12 cellular contexts compared by ENCODE assay signal in genomic region chr12:69685810-69686209, GRCh38. TPM values are rescaled to one million over a fixed set of nuclear protein-coding genes. Genes with fewer than 3 reads are reported as not detected.
DNase-seq lines count a peak whose midpoint lies in the region; ATAC-seq and TF ChIP-seq lines count a peak whose summit lies in the region.
"Had no signal": no experiment of that assay in that cellular context is flagged by ENCODE, and none has a peak within 500 bp of the region (broad histone marks: within the 10 kb centered on the region; RNA-seq: fewer than 3 reads in every experiment).

No MANE protein-coding gene starts in this region.

- H3K4me3 Mint-ChIP-seq in activated naive CD4-positive, alpha-beta T cell treated with anti-CD3 and anti-CD28 coated beads, Interleukin-2, amount 10 ng/mL, durations not matched to agents 7 days and 5 days = no peak overlapping the region
- H3K4me3 Mint-ChIP-seq: central memory CD8-positive, alpha-beta T cell had no signal

- no peak for TF ChIP-seq CTCF in RWPE2 (IDR thresholded peaks at IDR 0.05; ENCODE audit: poor library complexity, severe bottlenecking)
- no peak for TF ChIP-seq CTCF in kidney epithelial cell (IDR thresholded peaks at IDR 0.05; ENCODE audit: insufficient read depth, low read length, poor library complexity, severe bottlenecking)
- TF ChIP-seq CTCF in left lung (IDR thresholded peaks at IDR 0.05) = no peak

- CTCF ChIA-PET in activated naive CD4-positive, alpha-beta T cell treated with anti-CD3 and anti-CD28 coated beads, Interleukin-2, amount 10 ng/mL, durations not matched to agents 7 days and 5 days (lab: Charles Lee) = no interaction called here

- no peaks in the 10 kb centered on the region for H3K9me3 ChIP-seq in RWPE2 (ENCODE audit: severe bottlenecking)
- no peaks in the 10 kb centered on the region for H3K9me3 ChIP-seq in left lung

- H3K4me1 ChIP-seq in RWPE2 (ENCODE audit: insufficient read depth, poor library complexity, severe bottlenecking) (peaks cover 30% of the 10 kb centered on the region), left lung (peaks cover 0 to 12% of the 10 kb centered on the region in 2 donors)

- DNase-seq in RWPE2 (ENCODE audit: low spot score) = no peak
- DNase-seq in kidney epithelial cell (ENCODE audit: low read depth) = peak; percentile 44
- no peak for DNase-seq in left lung
- no peak for DNase-seq in SW 1271 (lab: John Stamatoyannopoulos, UW)
- DNase-seq in activated naive CD4-positive, alpha-beta T cell treated with anti-CD3 and anti-CD28 coated beads, Interleukin-2, amount 10 ng/mL, durations not matched to agents 7 days and 5 days = no peak
- no peak for DNase-seq in COR-L47 (lab: John Stamatoyannopoulos, UW)
- DNase-seq: DMS79 treated with DMSO at 0.1 percent for 48 hours, left colon, NCI-H345 had no signal

- H3K27me3 ChIP-seq in RWPE2 (ENCODE audit: insufficient read depth, poor library complexity, severe bottlenecking) (no peaks in the 10 kb centered on the region), kidney epithelial cell (ENCODE audit: control insufficient read depth, insufficient read depth, low read length) (no peaks in the 10 kb centered on the region), left lung (no peaks in the 10 kb centered on the region)

- intact Hi-C loops in left lung (cut with DNase I) = no loop called here

- peak overlapping the region; percentile 27 for H3K27ac ChIP-seq in RWPE2 (ENCODE audit: poor library complexity, severe bottlenecking)
- H3K27ac ChIP-seq in left lung = no peak overlapping the region

- peaks cover 11% of the 10 kb centered on the region for H3K27me3 Mint-ChIP-seq in activated naive CD4-positive, alpha-beta T cell treated with anti-CD3 and anti-CD28 coated beads, Interleukin-2, amount 10 ng/mL, durations not matched to agents 7 days and 5 days

- H3K4me3 ChIP-seq in RWPE2 (ENCODE audit: severe bottlenecking) = no peak overlapping the region
- no peak overlapping the region for H3K4me3 ChIP-seq in kidney epithelial cell (ENCODE audit: low read depth, low read length)
- H3K4me3 ChIP-seq in left lung = no peak overlapping the region

- H3K9me3 Mint-ChIP-seq in activated naive CD4-positive, alpha-beta T cell treated with anti-CD3 and anti-CD28 coated beads, Interleukin-2, amount 10 ng/mL, durations not matched to agents 7 days and 5 days = no peaks in the 10 kb centered on the region
- H3K9me3 Mint-ChIP-seq: central memory CD8-positive, alpha-beta T cell had no signal

- ATAC-seq in GM18517 (IDR thresholded peaks at IDR 0.05; ENCODE audit: unreplicated experiment) = peak; percentile 60
- ATAC-seq in HG02610 (IDR thresholded peaks at IDR 0.05; ENCODE audit: unreplicated experiment) = peak; percentile 62
- peak; percentile 68 for ATAC-seq in RWPE2 (ENCODE audit: low read depth)
- ATAC-seq in left lung = no peak
- ATAC-seq: left colon had no signal

- no peak overlapping the region for H3K27ac Mint-ChIP-seq in activated naive CD4-positive, alpha-beta T cell treated with anti-CD3 and anti-CD28 coated beads, Interleukin-2, amount 10 ng/mL, durations not matched to agents 7 days and 5 days

- peaks cover 4% of the 10 kb centered on the region for H3K4me1 Mint-ChIP-seq in activated naive CD4-positive, alpha-beta T cell treated with anti-CD3 and anti-CD28 coated beads, Interleukin-2, amount 10 ng/mL, durations not matched to agents 7 days and 5 days
- H3K4me1 Mint-ChIP-seq: central memory CD8-positive, alpha-beta T cell had no signal

- H3K36me3 Mint-ChIP-seq in activated naive CD4-positive, alpha-beta T cell treated with anti-CD3 and anti-CD28 coated beads, Interleukin-2, amount 10 ng/mL, durations not matched to agents 7 days and 5 days = no peaks in the 10 kb centered on the region

- H3K36me3 ChIP-seq in RWPE2 (ENCODE audit: low read depth) = no peaks in the 10 kb centered on the region
- H3K36me3 ChIP-seq in kidney epithelial cell (ENCODE audit: control insufficient read depth, insufficient read depth, low read length) = no peaks in the 10 kb centered on the region
- no peaks in the 10 kb centered on the region for H3K36me3 ChIP-seq in left lung

RNA-seq across cellular contexts. Expression of gene BEST3, which starts 13.3 kb away (rescaled TPM):
- total RNA-seq in kidney epithelial cell = 0.14 and 1.6 TPM in 2 replicates
- total RNA-seq in left lung = not detected
- total RNA-seq: left colon had no signal

RNA-seq across cellular contexts. Expression of gene RAB3IP, which starts 52.9 kb away (rescaled TPM):
- total RNA-seq in kidney epithelial cell (57.1 and 83.7 TPM in 2 replicates), left lung (10 to 100 TPM; 29.5 to 34.6 TPM)
